ENCODE assay signal across 27 cellular contexts in genomic region chr12:16174282-16174681, GRCh38.
"Had no signal": no experiment of that assay in that cellular context is flagged by ENCODE, and none has a peak within 500 bp of the region (broad histone marks: within the 10 kb centered on the region; RNA-seq: fewer than 3 reads in every experiment).

No MANE protein-coding gene starts in this region.

- H3K9me3 ChIP-seq: stomach, suprapubic skin, testis, thoracic aorta, thyroid gland, tibial artery, tibial nerve, transverse colon, upper lobe of left lung, upper lobe of right lung, uterus, vagina had no signal

- ATAC-seq: stimulated activated effector memory CD8-positive, alpha-beta T cell treated with anti-CD3 and anti-CD28 coated beads, Interleukin-12 subunit alpha, Interleukin-12 subunit beta, amount 100 ng/mL, for 72 hours; stimulated activated memory B cell treated with anti-CD40 and anti-IgM and Interleukin-4, amounts not matched to agents 10 μg/mL and 1 μg/mL and 100 μg/mL, for 72 hours; stimulated activated naive B cell treated with anti-CD40 and anti-IgM and Interleukin-4, amounts not matched to agents 10 μg/mL and 1 μg/mL and 100 μg/mL, for 72 hours; stimulated activated naive CD8-positive, alpha-beta T cell treated with anti-CD3 and anti-CD28 coated beads, Interleukin-15, amount 100 ng/mL, for 72 hours; stimulated activated naive CD8-positive, alpha-beta T cell treated with anti-CD3 and anti-CD28 coated beads, Interleukin-15, Interleukin-2, amounts not matched to agents 100 U/mL and 50 U/mL, for 24 hours; upper lobe of right lung had no signal

- H3K27ac ChIP-seq: stomach, suprapubic skin, testis, thoracic aorta, thyroid gland, tibial artery, tibial nerve, transverse colon, upper lobe of left lung, upper lobe of right lung, uterus, vagina had no signal

- DNase-seq: stimulated activated CD4-positive, alpha-beta T cell treated with anti-CD3 and anti-CD28 coated beads, Interleukin-2, amount 100 ng/mL, for 48 hours; stimulated activated CD4-positive, alpha-beta T cell treated with anti-CD3 and anti-CD28 coated beads, Interleukin-4, amount 100 ng/mL, for 1 hour; stimulated activated CD4-positive, alpha-beta T cell treated with anti-CD3 and anti-CD28 coated beads, Interleukin-4, amount 100 ng/mL, for 24 hours; stimulated activated CD4-positive, alpha-beta T cell treated with anti-CD3 and anti-CD28 coated beads, Interleukin-4, amount 100 ng/mL, for 4 hours; stimulated activated CD8-positive, alpha-beta memory T cell treated with anti-CD3 and anti-CD28 coated beads, Interleukin-4, amount 100 ng/mL, for 48 hours; stimulated activated naive B cell treated with anti-CD40 and anti-IgM and Interleukin-4, amounts not matched to agents 10 μg/mL and 1 μg/mL and 100 μg/mL, for 72 hours; stimulated activated naive CD4-positive, alpha-beta T cell; stimulated activated naive CD4-positive, alpha-beta T cell treated with Interleukin-2 at 50 U/mL for 16 hours; stimulated activated naive CD8-positive, alpha-beta T cell treated with anti-CD3 and anti-CD28 coated beads, Interleukin-15, amount 100 ng/mL, for 72 hours; stimulated activated naive CD8-positive, alpha-beta T cell treated with anti-CD3 and anti-CD28 coated beads, Interleukin-15, Interleukin-2, amounts not matched to agents 100 U/mL and 50 U/mL, for 24 hours; stomach; substantia nigra; testis; thyroid gland; tibial artery; transverse colon; trophoblast cell; upper lobe of left lung; upper lobe of right lung; uterus had no signal

- H3K4me1 ChIP-seq: stomach, suprapubic skin, testis, thyroid gland, tibial artery, transverse colon, upper lobe of left lung, upper lobe of right lung, uterus, vagina had no signal

- FAIRE-seq: urothelium cell line had no signal

- H3K4me3 ChIP-seq: stomach, suprapubic skin, testis, thoracic aorta, thyroid gland, tibial artery, tibial nerve, transverse colon, upper lobe of left lung, upper lobe of right lung, uterus, vagina had no signal

- H3K36me3 ChIP-seq: stomach, suprapubic skin, thoracic aorta, thyroid gland, tibial artery, tibial nerve, transverse colon, upper lobe of left lung, upper lobe of right lung, uterus, vagina had no signal

- H3K27me3 ChIP-seq: stomach, suprapubic skin, testis, thyroid gland, tibial artery, tibial nerve, transverse colon, upper lobe of left lung, upper lobe of right lung, uterus, vagina had no signal
